ENCODE assay signal across 8 cellular contexts in genomic region chr11:65662802-65663633, GRCh38. TPM values are rescaled to one million over a fixed set of nuclear protein-coding genes. Genes with fewer than 3 reads are reported as not detected.
DNase-seq lines count a peak whose midpoint lies in the region; ATAC-seq and TF ChIP-seq lines count a peak whose summit lies in the region.

Gene RELA, minus strand, starts transcription at chr11:65662916. Its CDS starts 84 bp downstream, at chr11:65662832.

- peak within 1 kb of the TSS; percentile 92 for H3K4me3 ChIP-seq in kidney epithelial cell (ENCODE audit: low read depth, low read length)

- TF ChIP-seq CTCF in kidney epithelial cell (IDR thresholded peaks at IDR 0.05; ENCODE audit: insufficient read depth, low read length, poor library complexity, severe bottlenecking) = no peak

- peak; percentile 63 for ATAC-seq in GM18870 (IDR thresholded peaks at IDR 0.05; ENCODE audit: unreplicated experiment)
- peak; percentile 79 for ATAC-seq in HG03108 (IDR thresholded peaks at IDR 0.05; ENCODE audit: unreplicated experiment)

- H3K36me3 ChIP-seq in kidney epithelial cell (ENCODE audit: control insufficient read depth, insufficient read depth, low read length) = peaks cover 4% of the 10 kb centered on the region

- DNase-seq in AG08396 (ENCODE audit: low spot score) = peak; percentile 98
- peak; percentile 87 for DNase-seq in NCI-H226
- peak; percentile 88 for DNase-seq in activated CD4-positive, CD25-positive, alpha-beta regulatory T cell treated with anti-CD3 and anti-CD28 coated beads, Interleukin-2, amount 50 U/mL, for 72 hours
- peak; percentile 88 for DNase-seq in cerebellar cortex (ENCODE audit: low spot score)
- peak; percentile 62 for DNase-seq in kidney epithelial cell (ENCODE audit: low read depth)
- peak; percentile 80 to 88 for DNase-seq in stimulated activated CD4-positive, alpha-beta T cell treated with anti-CD3 and anti-CD28 coated beads, Interleukin-15, amount 100 ng/mL, for 48 hours (ENCODE audit: low read depth in 2 of 2)

- H3K27me3 ChIP-seq in kidney epithelial cell (ENCODE audit: control insufficient read depth, insufficient read depth, low read length) = no peaks in the 10 kb centered on the region

RNA-seq across cellular contexts. Expression of gene RELA, which starts in this region (rescaled TPM):
- 64.3 and 103 TPM in 2 replicates for total RNA-seq in kidney epithelial cell

Comparison
In these comparisons a context has a peak if more than half of its experiments do, and no peak if none do; other contexts are left out.
1. Peak in every context shown above with its lines: DNase-seq, ATAC-seq and H3K4me3 ChIP-seq.